ENCODE assay signal across 1 cellular context in the genomic region with DNA sequence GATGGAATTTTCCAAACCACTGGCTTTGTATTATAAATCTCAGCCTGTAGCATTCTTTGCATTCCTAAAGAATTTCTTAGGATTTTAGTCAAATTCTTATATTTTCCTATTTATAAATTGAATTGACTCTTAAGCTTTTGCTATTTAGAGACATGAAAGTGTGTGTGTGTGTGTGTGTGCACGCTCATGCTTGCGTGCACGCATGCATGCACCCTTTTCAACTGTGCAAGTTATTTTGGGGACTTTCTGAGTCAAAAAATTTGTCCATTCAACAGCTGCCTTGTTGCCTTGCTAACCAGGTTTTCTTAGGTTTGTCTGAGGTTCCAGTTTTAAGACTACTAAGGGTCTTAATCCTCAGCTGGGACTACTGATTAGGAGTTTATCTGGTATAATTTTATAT.
A peak's percentile ranks its signal among the peaks of the same experiment; 100 is the strongest.
TF ChIP-seq lines count a peak whose summit lies in the region.

No MANE protein-coding gene starts in this region.

TF ChIP-seq in GM12878, 131 proteins besides CTCF, POLR2A, EP300 and RAD21 (continued from another document):
- TF ChIP-seq, protein P1, sequence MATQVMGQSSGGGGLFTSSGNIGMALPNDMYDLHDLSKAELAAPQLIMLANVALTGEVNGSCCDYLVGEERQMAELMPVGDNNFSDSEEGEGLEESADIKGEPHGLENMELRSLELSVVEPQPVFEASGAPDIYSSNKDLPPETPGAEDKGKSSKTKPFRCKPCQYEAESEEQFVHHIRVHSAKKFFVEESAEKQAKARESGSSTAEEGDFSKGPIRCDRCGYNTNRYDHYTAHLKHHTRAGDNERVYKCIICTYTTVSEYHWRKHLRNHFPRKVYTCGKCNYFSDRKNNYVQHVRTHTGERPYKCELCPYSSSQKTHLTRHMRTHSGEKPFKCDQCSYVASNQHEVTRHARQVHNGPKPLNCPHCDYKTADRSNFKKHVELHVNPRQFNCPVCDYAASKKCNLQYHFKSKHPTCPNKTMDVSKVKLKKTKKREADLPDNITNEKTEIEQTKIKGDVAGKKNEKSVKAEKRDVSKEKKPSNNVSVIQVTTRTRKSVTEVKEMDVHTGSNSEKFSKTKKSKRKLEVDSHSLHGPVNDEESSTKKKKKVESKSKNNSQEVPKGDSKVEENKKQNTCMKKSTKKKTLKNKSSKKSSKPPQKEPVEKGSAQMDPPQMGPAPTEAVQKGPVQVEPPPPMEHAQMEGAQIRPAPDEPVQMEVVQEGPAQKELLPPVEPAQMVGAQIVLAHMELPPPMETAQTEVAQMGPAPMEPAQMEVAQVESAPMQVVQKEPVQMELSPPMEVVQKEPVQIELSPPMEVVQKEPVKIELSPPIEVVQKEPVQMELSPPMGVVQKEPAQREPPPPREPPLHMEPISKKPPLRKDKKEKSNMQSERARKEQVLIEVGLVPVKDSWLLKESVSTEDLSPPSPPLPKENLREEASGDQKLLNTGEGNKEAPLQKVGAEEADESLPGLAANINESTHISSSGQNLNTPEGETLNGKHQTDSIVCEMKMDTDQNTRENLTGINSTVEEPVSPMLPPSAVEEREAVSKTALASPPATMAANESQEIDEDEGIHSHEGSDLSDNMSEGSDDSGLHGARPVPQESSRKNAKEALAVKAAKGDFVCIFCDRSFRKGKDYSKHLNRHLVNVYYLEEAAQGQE (IDR thresholded peaks at IDR 0.05; ENCODE audit: low read depth, low read length) = no peak
- TF ChIP-seq, protein P2, sequence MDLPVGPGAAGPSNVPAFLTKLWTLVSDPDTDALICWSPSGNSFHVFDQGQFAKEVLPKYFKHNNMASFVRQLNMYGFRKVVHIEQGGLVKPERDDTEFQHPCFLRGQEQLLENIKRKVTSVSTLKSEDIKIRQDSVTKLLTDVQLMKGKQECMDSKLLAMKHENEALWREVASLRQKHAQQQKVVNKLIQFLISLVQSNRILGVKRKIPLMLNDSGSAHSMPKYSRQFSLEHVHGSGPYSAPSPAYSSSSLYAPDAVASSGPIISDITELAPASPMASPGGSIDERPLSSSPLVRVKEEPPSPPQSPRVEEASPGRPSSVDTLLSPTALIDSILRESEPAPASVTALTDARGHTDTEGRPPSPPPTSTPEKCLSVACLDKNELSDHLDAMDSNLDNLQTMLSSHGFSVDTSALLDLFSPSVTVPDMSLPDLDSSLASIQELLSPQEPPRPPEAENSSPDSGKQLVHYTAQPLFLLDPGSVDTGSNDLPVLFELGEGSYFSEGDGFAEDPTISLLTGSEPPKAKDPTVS (IDR thresholded peaks at IDR 0.05; ENCODE audit: low read depth, low read length) = no peak
- TF ChIP-seq CHD1 (IDR thresholded peaks at IDR 0.05; ENCODE audit: low read depth, low read length) (no peak), RUNX3 (IDR thresholded peaks at IDR 0.05; ENCODE audit: low read length) (peak; percentile 88), IKZF1 (conservative IDR thresholded peaks at IDR 0.05) (peak; percentile 69), ZBED1 (IDR thresholded peaks at IDR 0.05; ENCODE audit: borderline replicate concordance) (peak; percentile 93), RFX5 (IDR thresholded peaks at IDR 0.05; ENCODE audit: low read depth, low read length) (no peak), SMAD1 (IDR thresholded peaks at IDR 0.05; ENCODE audit: low read depth, partially characterized antibody) (no peak), STAT1 (conservative IDR thresholded peaks at IDR 0.05) (no peak), SREBF2 (IDR thresholded peaks at IDR 0.05; ENCODE audit: low read length) (no peak), DPF2 (IDR thresholded peaks at IDR 0.05) (peak; percentile 84)
- TF ChIP-seq, protein P3, sequence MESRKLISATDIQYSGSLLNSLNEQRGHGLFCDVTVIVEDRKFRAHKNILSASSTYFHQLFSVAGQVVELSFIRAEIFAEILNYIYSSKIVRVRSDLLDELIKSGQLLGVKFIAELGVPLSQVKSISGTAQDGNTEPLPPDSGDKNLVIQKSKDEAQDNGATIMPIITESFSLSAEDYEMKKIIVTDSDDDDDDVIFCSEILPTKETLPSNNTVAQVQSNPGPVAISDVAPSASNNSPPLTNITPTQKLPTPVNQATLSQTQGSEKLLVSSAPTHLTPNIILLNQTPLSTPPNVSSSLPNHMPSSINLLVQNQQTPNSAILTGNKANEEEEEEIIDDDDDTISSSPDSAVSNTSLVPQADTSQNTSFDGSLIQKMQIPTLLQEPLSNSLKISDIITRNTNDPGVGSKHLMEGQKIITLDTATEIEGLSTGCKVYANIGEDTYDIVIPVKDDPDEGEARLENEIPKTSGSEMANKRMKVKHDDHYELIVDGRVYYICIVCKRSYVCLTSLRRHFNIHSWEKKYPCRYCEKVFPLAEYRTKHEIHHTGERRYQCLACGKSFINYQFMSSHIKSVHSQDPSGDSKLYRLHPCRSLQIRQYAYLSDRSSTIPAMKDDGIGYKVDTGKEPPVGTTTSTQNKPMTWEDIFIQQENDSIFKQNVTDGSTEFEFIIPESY (IDR thresholded peaks at IDR 0.05) = no peak
TF ChIP-seq in GM12878: peak in this region for 54.
